8 cellular contexts compared by ENCODE assay signal in the genomic region with DNA sequence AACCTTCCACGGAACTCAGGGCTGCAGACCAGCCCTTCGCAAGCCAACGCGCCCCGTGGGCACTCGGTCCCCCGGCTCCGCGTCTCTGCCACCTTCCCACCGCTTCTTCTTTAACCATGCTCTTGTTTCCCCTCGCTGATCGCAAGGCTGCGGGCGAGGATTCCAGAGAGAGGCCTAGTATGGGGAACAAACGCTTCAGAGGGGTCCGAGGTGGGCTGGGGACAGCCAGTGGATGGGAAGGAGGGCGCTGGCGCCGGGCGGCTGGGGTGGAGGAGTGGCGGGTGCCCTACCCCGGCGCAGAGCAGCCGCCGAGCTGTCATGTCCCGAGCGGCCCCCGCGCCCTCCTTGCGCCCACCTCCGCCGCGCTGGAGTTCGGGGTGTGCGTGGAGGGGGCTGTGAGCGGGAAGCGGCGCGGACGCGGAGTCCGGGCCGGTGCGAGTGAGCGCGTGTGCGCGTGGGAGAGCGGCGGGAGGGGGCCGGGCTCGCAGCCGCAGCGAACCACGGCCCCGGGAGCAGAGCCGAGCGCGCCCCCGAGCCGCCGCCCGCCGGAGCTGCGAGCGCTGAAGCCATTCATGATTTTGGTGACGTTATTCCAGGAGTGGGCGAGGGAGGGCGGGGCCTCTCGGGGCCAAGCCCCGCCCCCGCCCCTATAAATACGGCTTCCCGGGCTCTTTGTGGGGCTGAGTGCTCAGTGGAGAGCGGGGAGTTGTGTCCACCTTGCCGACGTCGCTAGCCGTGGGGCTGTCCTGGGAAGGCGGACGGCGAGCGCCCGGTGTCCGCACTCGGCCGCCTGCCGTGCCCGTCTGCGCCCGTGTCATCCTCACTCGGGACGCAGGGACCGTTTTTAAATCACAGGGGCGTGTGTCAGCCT. TPM values are rescaled to one million over a fixed set of nuclear protein-coding genes. Genes with fewer than 3 reads are reported as not detected.
DNase-seq lines count a peak whose midpoint lies in the region; ATAC-seq and TF ChIP-seq lines count a peak whose summit lies in the region.

A gene (plus strand): TSS at position 680 of the 871 bp plus-strand sequence. CDS start 205 bp downstream, outside the sequence.

- no peaks in the 10 kb centered on the region for H3K27me3 ChIP-seq in A673 (replicated peaks; ENCODE audit: insufficient read depth, low read depth, low read length, poor library complexity)

- H3K4me3 ChIP-seq in A673 (ENCODE audit: low read depth, low read length, poor library complexity, severe bottlenecking) = peak within 1 kb of the TSS; percentile 81
- peak within 1 kb of the TSS; percentile 65 for H3K4me3 ChIP-seq in epithelial cell of proximal tubule (ENCODE audit: low read depth, low read length)

- CTCF ChIA-PET in A673 (lab: Charles Lee) = interaction anchor here (1.1 to 1.9 kb wide), 3 partner anchors 8 to 480 kb away, joined by 3 to 18 read pairs (median 5); no protein-coding TSS in a partner anchor

- POLR2A ChIA-PET in A673 (lab: Charles Lee; ENCODE audit: low non-redundant PET) = interaction anchor here (0.6 kb wide), 4 partner anchors 17 to 517 kb away, joined by 3 to 6 read pairs (median 5); no protein-coding TSS in a partner anchor

- intact Hi-C loops in A673 (cut with micrococcal nuclease; ENCODE audit: unreplicated experiment) = loop anchor here (10.0 kb wide), 1 partner anchor 214 kb away; a partner anchor contains a TSS

- H3K9me3 ChIP-seq in A673 (ENCODE audit: low read depth, low read length, poor library complexity, severe bottlenecking) = no peaks in the 10 kb centered on the region

- DNase-seq in A673 (ENCODE audit: low spot score) (peak; percentile 92), NOMO-1 treated with DMSO at 0.1 percent for 48 hours (lab: John Stamatoyannopoulos, UW; ENCODE audit: unreplicated experiment) (peak; percentile 67), activated T-cell treated with anti-CD3 and anti-CD28 coated beads for 24 hours (ENCODE audit: low read depth) (peak; percentile 88), epithelial cell of proximal tubule (ENCODE audit: low read depth) (no peak), mucosa of gallbladder (ENCODE audit: low spot score) (peak; percentile 89)
- peak; percentile 77 to 84 for DNase-seq in stimulated activated CD8-positive, alpha-beta memory T cell treated with anti-CD3 and anti-CD28 coated beads, Interleukin-4, amount 100 ng/mL, for 4 hours (ENCODE audit: low read depth in 2 of 2, low spot score in 1 of 2)

- H3K4me1 ChIP-seq in A673 (ENCODE audit: insufficient read depth, low read length, poor library complexity, severe bottlenecking) = peaks cover 14% of the 10 kb centered on the region

- peak within 1 kb of the TSS; percentile 85 for H3K27ac ChIP-seq in A673 (ENCODE audit: low read depth, low read length, poor library complexity, severe bottlenecking)

- ATAC-seq in GM18873 (IDR thresholded peaks at IDR 0.05; ENCODE audit: low FRiP score, unreplicated experiment) (peak; percentile 38), HG03354 (IDR thresholded peaks at IDR 0.05; ENCODE audit: poor library complexity, severe bottlenecking, unreplicated experiment) (peak; percentile 57)

- TF ChIP-seq CTCF in A673 (conservative IDR thresholded peaks at IDR 0.05; ENCODE audit: low read depth, low read length) (no peak), epithelial cell of proximal tubule (conservative IDR thresholded peaks at IDR 0.05; ENCODE audit: low read depth, low read length) (no peak)

- no TSS peak for BruUV-seq in A673 (replicated peaks; lab: Mats Ljungman, UMichigan)

- peaks cover 23% of the 10 kb centered on the region for H3K36me3 ChIP-seq in A673 (ENCODE audit: insufficient read depth, low read length, poor library complexity, severe bottlenecking)

RNA-seq across cellular contexts. Expression of the gene that starts here (rescaled TPM):
- total RNA-seq in A673 (2021) (114 and 140 TPM in 2 replicates), epithelial cell of proximal tubule (18.0 and 33.9 TPM in 2 replicates), mucosa of gallbladder (114 TPM)
